ENCODE assay signal across 8 cellular contexts in genomic region chr5:139293199-139293503, GRCh38.
DNase-seq lines count a peak whose midpoint lies in the region; ATAC-seq and TF ChIP-seq lines count a peak whose summit lies in the region.

No MANE protein-coding gene starts in this region.

- H3K36me3 Mint-ChIP-seq in nephron progenitor cell (ENCODE audit: low read depth): peaks cover 51% of the 10 kb centered on the region

- H3K27ac ChIP-seq in C4-2B (peak overlapping the region; percentile 98), duodenal mucosa (ENCODE audit: low read depth, low read length) (peak overlapping the region; percentile 99)

- peak overlapping the region; percentile 100 for H3K4me3 Mint-ChIP-seq in nephron progenitor cell

- DNase-seq in nephron progenitor cell (no peak), NOMO-1 (lab: John Stamatoyannopoulos, UW; ENCODE audit: unreplicated experiment in 2 of 2) (no peak), NCI-H1417 (lab: John Stamatoyannopoulos, UW) (no peak), OCI-M1 (lab: John Stamatoyannopoulos, UW) (no peak)

- H3K36me3 ChIP-seq in Loucy (ENCODE audit: insufficient read depth, low read length): no peaks in the 10 kb centered on the region
- no peaks in the 10 kb centered on the region for H3K36me3 ChIP-seq in duodenal mucosa (ENCODE audit: control insufficient read depth in 1 of 2, insufficient read depth in 2 of 2, low read length in 2 of 2)

- H2AFZ ChIP-seq in Loucy (ENCODE audit: low read length): peak overlapping the region; percentile 97

- peaks cover 2% of the 10 kb centered on the region for H3K27me3 Mint-ChIP-seq in nephron progenitor cell (ENCODE audit: low read depth, poor library complexity)

- H3K4me1 Mint-ChIP-seq in nephron progenitor cell: peaks cover 37% of the 10 kb centered on the region

- H3K9me3 Mint-ChIP-seq in nephron progenitor cell: peaks cover 8% of the 10 kb centered on the region

- peaks cover 50% of the 10 kb centered on the region for H3K79me2 ChIP-seq in Loucy (ENCODE audit: insufficient read depth, low read length)

- no peak for ATAC-seq in GM19023 (IDR thresholded peaks at IDR 0.05; ENCODE audit: unreplicated experiment)

- peaks cover 40% of the 10 kb centered on the region for H4K20me1 ChIP-seq in Loucy (ENCODE audit: insufficient read depth, low read length, poor library complexity, severe bottlenecking)

- no peaks in the 10 kb centered on the region for H3K9me2 ChIP-seq in Loucy (replicated peaks; ENCODE audit: low read depth, low read length)

- peak overlapping the region; percentile 81 for H3K4me2 ChIP-seq in Loucy (ENCODE audit: low read depth, low read length, poor library complexity, severe bottlenecking)

- peaks cover 19% of the 10 kb centered on the region for H3K4me1 ChIP-seq in Loucy (ENCODE audit: insufficient read depth, low read length, poor library complexity, severe bottlenecking)
- H3K4me1 ChIP-seq in duodenal mucosa (ENCODE audit: control insufficient read depth in 1 of 2, insufficient read depth in 2 of 2, low read length in 2 of 2): peaks cover 28 to 34% of the 10 kb centered on the region in 2 donors

- no peaks in the 10 kb centered on the region for H3F3A ChIP-seq in Loucy (ENCODE audit: low read depth)

- no peak for TF ChIP-seq CTCF in C4-2B (conservative IDR thresholded peaks at IDR 0.05)
- TF ChIP-seq CTCF in Loucy (conservative IDR thresholded peaks at IDR 0.05; ENCODE audit: low read length): no peak
- no peak for TF ChIP-seq CTCF in nephron progenitor cell (IDR thresholded peaks at IDR 0.05)

- no peaks in the 10 kb centered on the region for H3K9me3 ChIP-seq in Loucy (ENCODE audit: insufficient read depth, low read depth, low read length)
- H3K9me3 ChIP-seq in duodenal mucosa (ENCODE audit: control insufficient read depth in 1 of 2, low read length in 2 of 2): no peaks in the 10 kb centered on the region

- peaks cover 11% of the 10 kb centered on the region for H3K27me3 ChIP-seq in Loucy (ENCODE audit: insufficient read depth, low read length, poor library complexity, severe bottlenecking)
- no peaks in the 10 kb centered on the region for H3K27me3 ChIP-seq in duodenal mucosa (ENCODE audit: control insufficient read depth in 1 of 2, insufficient read depth in 2 of 2, low read length in 2 of 2)

- peak overlapping the region; percentile 100 for H3K27ac Mint-ChIP-seq in nephron progenitor cell

- H3K4me3 ChIP-seq in Loucy (ENCODE audit: low read length, poor library complexity, severe bottlenecking) (peak overlapping the region; percentile 95), duodenal mucosa (ENCODE audit: low read depth in 1 of 2, low read length in 2 of 2) (peak overlapping the region; percentile 76 to 96)

- H3K9ac ChIP-seq in Loucy (ENCODE audit: low read depth, low read length, poor library complexity, severe bottlenecking) (peak overlapping the region; percentile 99), duodenal mucosa (ENCODE audit: low read depth in 1 of 2, low read length in 2 of 2) (peak overlapping the region; percentile 79 to 93)
